Comparison of ENCODE assay signal across 8 cellular contexts in genomic region chr21:34845521-34846213, GRCh38.
A peak's percentile ranks its signal among the peaks of the same experiment; 100 is the strongest.
DNase-seq lines count a peak whose midpoint lies in the region; ATAC-seq and TF ChIP-seq lines count a peak whose summit lies in the region.

No MANE protein-coding gene starts in this region.

- no peaks in the 10 kb centered on the region for H3K9me3 ChIP-seq in lung (ENCODE audit: control insufficient read depth in 2 of 2, insufficient read depth in 1 of 2, low read length in 1 of 2)

- H3K4me3 ChIP-seq in lung: no peak overlapping the region

- no peak for TF ChIP-seq CTCF in lung (IDR thresholded peaks at IDR 0.05; ENCODE audit: control extremely low read depth, extremely low read depth)

- H3K27me3 ChIP-seq in lung (ENCODE audit: control insufficient read depth, insufficient read depth): no peaks in the 10 kb centered on the region

- peaks cover 39% of the 10 kb centered on the region for H3K36me3 Mint-ChIP-seq in activated naive CD4-positive, alpha-beta T cell treated with anti-CD3 and anti-CD28 coated beads for 36 hours (ENCODE audit: low read depth)

- H3K27ac Mint-ChIP-seq in activated naive CD4-positive, alpha-beta T cell treated with anti-CD3 and anti-CD28 coated beads for 36 hours: peak overlapping the region; percentile 16

- H3K27ac ChIP-seq in lung (ENCODE audit: low read depth in 1 of 2, low read length in 1 of 2): peak overlapping the region in 1 of 2 donors; percentile 80

- no peaks in the 10 kb centered on the region for H3K9me3 Mint-ChIP-seq in activated naive CD4-positive, alpha-beta T cell treated with anti-CD3 and anti-CD28 coated beads for 36 hours

- peaks cover 0 to 20% of the 10 kb centered on the region in 2 donors for H3K4me1 ChIP-seq in lung (ENCODE audit: control insufficient read depth in 2 of 2, insufficient read depth in 2 of 2, low read length in 2 of 2)

- CTCF ChIA-PET in activated naive CD4-positive, alpha-beta T cell treated with anti-CD3 and anti-CD28 coated beads for 36 hours (lab: Charles Lee): interaction anchor here (0.6 kb wide), 1 partner anchor 492 kb away, joined by 3 read pairs; no protein-coding TSS in a partner anchor

- ATAC-seq in HG02884 (IDR thresholded peaks at IDR 0.05; ENCODE audit: unreplicated experiment) (peak; percentile 85), lung (ENCODE audit: insufficient read depth, low FRiP score) (peak; percentile 54)

- no peaks in the 10 kb centered on the region for H3K27me3 Mint-ChIP-seq in activated naive CD4-positive, alpha-beta T cell treated with anti-CD3 and anti-CD28 coated beads for 36 hours (ENCODE audit: low read depth)

- DNase-seq in activated naive CD4-positive, alpha-beta T cell treated with anti-CD3 and anti-CD28 coated beads for 36 hours: peak; percentile 23
- DNase-seq in activated naive CD4-positive, alpha-beta T cell treated with anti-CD3 and anti-CD28 coated beads, Interleukin-2, amount 50 U/mL, for 16 hours: no peak
- DNase-seq in NOMO-1 (lab: John Stamatoyannopoulos, UW; ENCODE audit: unreplicated experiment in 2 of 2) (peak; percentile 31 to 73), astrocyte of the hippocampus (ENCODE audit: low read depth, low spot score) (peak; percentile 94), lung (ENCODE audit: low spot score) (peak; percentile 64), mesenteric fat pad (ENCODE audit: low spot score) (no peak), NCI-H2171 (lab: John Stamatoyannopoulos, UW) (no peak)

- no peak overlapping the region for H3K4me3 Mint-ChIP-seq in activated naive CD4-positive, alpha-beta T cell treated with anti-CD3 and anti-CD28 coated beads for 36 hours

- peaks cover 41% of the 10 kb centered on the region for H3K4me1 Mint-ChIP-seq in activated naive CD4-positive, alpha-beta T cell treated with anti-CD3 and anti-CD28 coated beads for 36 hours (ENCODE audit: low read depth)

- intact Hi-C loops in activated naive CD4-positive, alpha-beta T cell treated with anti-CD3 and anti-CD28 coated beads for 36 hours (cut with micrococcal nuclease): loop anchor here (2.0 kb wide), 1 partner anchor 35 kb away; no protein-coding TSS in a partner anchor

- 30 to 45% methylated on average over 6 of the region's 6 CpGs for WGBS in lung, 2 donors

- H3K36me3 ChIP-seq in lung (ENCODE audit: control insufficient read depth in 2 of 2, insufficient read depth in 2 of 2, low read length in 2 of 2): peaks cover 0 to 16% of the 10 kb centered on the region in 2 donors

Comparison
In these comparisons a context has a peak if more than half of its experiments do, and no peak if none do; other contexts are left out.
1. DNase-seq: peak in activated naive CD4-positive, alpha-beta T cell treated with anti-CD3 and anti-CD28 coated beads for 36 hours (single experiment), NOMO-1 (2 of 2), astrocyte of the hippocampus (single experiment) and lung (single experiment); none in activated naive CD4-positive, alpha-beta T cell treated with anti-CD3 and anti-CD28 coated beads, Interleukin-2, amount 50 U/mL, for 16 hours (single experiment), mesenteric fat pad (single experiment) and NCI-H2171 (single experiment).